ENCODE assay signal across 8 cellular contexts in genomic region chr4:140151700-140152014, GRCh38. TPM values are rescaled to one million over a fixed set of nuclear protein-coding genes. Genes with fewer than 3 reads are reported as not detected.
DNase-seq lines count a peak whose midpoint lies in the region; ATAC-seq and TF ChIP-seq lines count a peak whose summit lies in the region.

No MANE protein-coding gene starts in this region.

- H3K9me3 ChIP-seq in endocrine pancreas (ENCODE audit: control insufficient read depth, low read length) = no peaks in the 10 kb centered on the region

- no peak for ATAC-seq in HG02981 (IDR thresholded peaks at IDR 0.05; ENCODE audit: unreplicated experiment)

- H3K9ac ChIP-seq in endocrine pancreas (ENCODE audit: control insufficient read depth, insufficient read depth, low read length) = peak overlapping the region; percentile 87

- no peaks in the 10 kb centered on the region for H3K36me3 Mint-ChIP-seq in HFFc6 (ENCODE audit: low read depth)

- TF ChIP-seq CTCF in AG09309 (IDR thresholded peaks at IDR 0.05; ENCODE audit: control insufficient read depth, insufficient read depth, low read depth, low read length, missing control alignments) (no peak), HFFc6 (IDR thresholded peaks at IDR 0.05) (no peak)

- no peaks in the 10 kb centered on the region for H3K27me3 ChIP-seq in endocrine pancreas (ENCODE audit: control insufficient read depth, insufficient read depth, low read length)

- peak overlapping the region; percentile 55 for H3K27ac Mint-ChIP-seq in HFFc6

- H3K4me3 ChIP-seq in AG09309 (ENCODE audit: control insufficient read depth, low read depth, low read length) = peak overlapping the region; percentile 78
- no peak overlapping the region for H3K4me3 ChIP-seq in endocrine pancreas (ENCODE audit: control insufficient read depth, insufficient read depth, low read length)

- peaks cover 34% of the 10 kb centered on the region for H3K4me1 ChIP-seq in endocrine pancreas (ENCODE audit: control insufficient read depth, insufficient read depth, low read length)

- peaks cover 16% of the 10 kb centered on the region for H3K4me1 Mint-ChIP-seq in HFFc6 (ENCODE audit: low read depth)

- H3K4me3 Mint-ChIP-seq in HFFc6 = peak overlapping the region; percentile 97

- H3K9me3 Mint-ChIP-seq in HFFc6 = no peaks in the 10 kb centered on the region

- H3K27me3 Mint-ChIP-seq in HFFc6 (ENCODE audit: insufficient read depth) = no peaks in the 10 kb centered on the region

- no peaks in the 10 kb centered on the region for H3K36me3 ChIP-seq in endocrine pancreas (ENCODE audit: control insufficient read depth, insufficient read depth, low read length)

- DNase-seq in AG09309 (ENCODE audit: low read depth) = no peak
- DNase-seq in HFFc6 = peak; percentile 52
- peak; percentile 77 for DNase-seq in NCI-H524 treated with DMSO at 0.1 percent for 48 hours (lab: John Stamatoyannopoulos, UW)
- DNase-seq in activated CD4-positive, alpha-beta T cell treated with anti-CD3 and anti-CD28 coated beads for 48 hours = peak; percentile 66
- peak; percentile 87 for DNase-seq in medulla oblongata (ENCODE audit: extremely low spot score)
- DNase-seq in stimulated activated CD8-positive, alpha-beta memory T cell treated with anti-CD3 and anti-CD28 coated beads, Interleukin-4, amount 100 ng/mL, for 48 hours = peak; percentile 67

RNA-seq across cellular contexts. Expression of gene MAML3, which starts 2.3 kb away (rescaled TPM):
- total RNA-seq in HFFc6 (2021; fragmentation: NEBNext Ultra II Directional; extraction: Animal tissue kit (Norgen Biotek cat#: 25700)) = 1 to 10 TPM; 1.2 to 1.9 (median 1.6) TPM
